18 cellular contexts compared by ENCODE assay signal in the genomic region with DNA sequence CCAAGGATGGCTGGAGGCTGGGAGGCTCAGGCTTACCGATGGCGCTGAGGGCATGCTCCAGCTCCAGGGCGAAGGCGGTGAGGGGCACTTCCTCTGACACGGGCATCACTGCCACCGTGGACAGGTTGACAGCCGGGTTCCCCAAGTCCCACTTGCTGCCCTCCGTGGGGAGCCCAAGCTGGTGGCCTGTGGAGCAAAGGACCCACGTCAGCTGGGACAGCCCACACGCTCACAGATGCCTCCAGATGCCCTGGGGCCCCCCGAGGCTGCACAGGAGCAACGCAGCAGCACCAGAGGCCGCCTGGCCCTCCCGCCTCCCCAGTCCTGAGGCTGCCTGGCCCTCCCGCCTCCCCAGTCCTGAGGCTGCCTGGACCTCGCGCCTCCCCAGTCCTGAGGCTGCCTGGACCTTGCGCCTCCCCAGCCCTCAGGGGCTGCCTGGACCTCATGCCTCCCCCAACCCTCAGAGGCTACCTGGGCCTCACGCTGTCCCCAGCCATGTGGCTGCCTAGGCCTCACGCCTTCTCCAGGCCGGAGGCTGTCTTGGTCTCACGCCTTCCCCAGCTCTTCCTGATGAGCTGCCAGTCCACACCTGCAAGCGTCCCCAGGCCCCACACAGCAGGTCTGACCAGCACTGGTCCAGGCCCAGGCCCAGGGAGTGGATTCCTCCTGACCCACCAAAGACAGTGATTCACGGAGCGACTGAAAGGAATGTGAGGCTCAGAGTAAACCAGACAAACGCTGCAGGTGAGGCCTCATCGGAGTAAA. TPM values are rescaled to one million over a fixed set of nuclear protein-coding genes. Genes with fewer than 3 reads are reported as not detected.
DNase-seq lines count a peak whose midpoint lies in the region; ATAC-seq and TF ChIP-seq lines count a peak whose summit lies in the region.
"Had no signal": no experiment of that assay in that cellular context is flagged by ENCODE, and none has a peak within 500 bp of the region (broad histone marks: within the 10 kb centered on the region; RNA-seq: fewer than 3 reads in every experiment).

No MANE protein-coding gene starts in this region.

- no peak overlapping the region for H3K27ac ChIP-seq in endodermal cell (ENCODE audit: low read depth, low read length)

- no peak overlapping the region for H3K4me3 Mint-ChIP-seq in endodermal cell
- no peak overlapping the region for H3K4me3 Mint-ChIP-seq in neural crest cell
- H3K4me3 Mint-ChIP-seq: CD8-positive, alpha-beta T cell had no signal

- H3K9me3 Mint-ChIP-seq in endodermal cell (no peaks in the 10 kb centered on the region), neural crest cell (no peaks in the 10 kb centered on the region)
- H3K9me3 Mint-ChIP-seq: CD8-positive, alpha-beta T cell had no signal

- H3K4me1 ChIP-seq in endodermal cell (ENCODE audit: control insufficient read depth, insufficient read depth, low read length), result no peaks in the 10 kb centered on the region

- no peaks in the 10 kb centered on the region for H3K9me3 ChIP-seq in endodermal cell (ENCODE audit: control insufficient read depth, low read length)

- no peaks in the 10 kb centered on the region for H3K4me1 Mint-ChIP-seq in endodermal cell
- peaks cover 5% of the 10 kb centered on the region for H3K4me1 Mint-ChIP-seq in neural crest cell

- ATAC-seq in left ventricle myocardium superior (no peak), left cardiac atrium (no peak), HG03196 (IDR thresholded peaks at IDR 0.05; ENCODE audit: unreplicated experiment) (no peak)
- ATAC-seq: CD8-positive, alpha-beta T cell; HCT116 had no signal

- TF ChIP-seq CTCF in endodermal cell (conservative IDR thresholded peaks at IDR 0.05) (no peak), neural crest cell (conservative IDR thresholded peaks at IDR 0.05) (no peak)

- WGBS in endodermal cell (ENCODE audit: insufficient coverage in 1 of 2, insufficient read length in 1 of 2), 2 experiments, result 94 to 97% methylated on average over 12 to 27 of the region's 27 CpGs

- DNase-seq in left ventricle myocardium superior, result peak; percentile 21
- DNase-seq in left cardiac atrium, result no peak
- DNase-seq in endodermal cell, result no peak
- DNase-seq in neural crest cell (ENCODE audit: low read depth, low spot score), result no peak
- DNase-seq in HT-29 (ENCODE audit: low spot score), result no peak
- DNase-seq in AG08396 (ENCODE audit: low spot score), result no peak
- no peak for DNase-seq in T-helper 1 cell
- DNase-seq: CD8-positive, alpha-beta T cell; EL; IMR-90; NCI-H1930; NCI-H2171; NCI-H82; SHP77 had no signal

- no peaks in the 10 kb centered on the region for H3K27me3 ChIP-seq in endodermal cell (ENCODE audit: control insufficient read depth, insufficient read depth, low read length, poor library complexity, severe bottlenecking)

- no peak overlapping the region for H3K9ac ChIP-seq in endodermal cell (ENCODE audit: extremely low read depth, low read length, poor library complexity, severe bottlenecking)

- no peak overlapping the region for H3K4me3 ChIP-seq in endodermal cell (ENCODE audit: low read length)

- intact Hi-C loops in left ventricle myocardium superior (cut with micrococcal nuclease), result no loop called here
- intact Hi-C loops in left cardiac atrium (cut with DNase I), result no loop called here

- no peaks in the 10 kb centered on the region for H3K27me3 Mint-ChIP-seq in endodermal cell (ENCODE audit: insufficient read depth)
- H3K27me3 Mint-ChIP-seq in neural crest cell (ENCODE audit: low read depth), result no peaks in the 10 kb centered on the region

- H3K27ac Mint-ChIP-seq in endodermal cell (peak overlapping the region; percentile 79), neural crest cell (ENCODE audit: unreplicated experiment) (peak overlapping the region; percentile 27)
- H3K27ac Mint-ChIP-seq: CD8-positive, alpha-beta T cell had no signal

- H3K36me3 Mint-ChIP-seq in endodermal cell (ENCODE audit: low read depth), result no peaks in the 10 kb centered on the region
- no peaks in the 10 kb centered on the region for H3K36me3 Mint-ChIP-seq in neural crest cell (ENCODE audit: low read depth)
- H3K36me3 Mint-ChIP-seq: CD8-positive, alpha-beta T cell had no signal

- no peaks in the 10 kb centered on the region for H3K36me3 ChIP-seq in endodermal cell (ENCODE audit: control insufficient read depth, insufficient read depth, low read length)

RNA-seq across cellular contexts. Expression of gene NSMF, which starts 25.6 kb away (rescaled TPM):
- 10.2 TPM for total RNA-seq in left ventricle myocardium superior
- 10 to 100 TPM; 20.5 to 25.1 TPM for total RNA-seq in left cardiac atrium
- 10 to 100 TPM; 58.9 to 66.0 TPM for total RNA-seq in endodermal cell
- polyA plus RNA-seq in endodermal cell (2013, experiment 1 of 2), result 83.1 TPM
- polyA plus RNA-seq in endodermal cell (2013, experiment 2 of 2), result 72.7 TPM
- 64.4 and 65.3 TPM in 2 replicates for total RNA-seq in neural crest cell
- total RNA-seq in HT-29 (2014; rRNA removed; shearing (Covaris generic)), result 74.4 and 77.7 TPM in 2 replicates

RNA-seq across cellular contexts. Expression of gene ENTPD8, which starts 43.6 kb away (rescaled TPM):
- total RNA-seq in left ventricle myocardium superior (not detected), left cardiac atrium (not detected), endodermal cell (under 1 TPM; 0.33 to 0.75 TPM), neural crest cell (0.12 and 0.14 TPM in 2 replicates)
- polyA plus RNA-seq in endodermal cell (2013, experiment 1 of 2), result 0.25 TPM
- polyA plus RNA-seq in endodermal cell (2013, experiment 2 of 2), result 0.17 TPM
- total RNA-seq in HT-29 (2014; rRNA removed; shearing (Covaris generic)), result 0.76 and 1.3 TPM in 2 replicates
- total RNA-seq: A673; CD8-positive, alpha-beta T cell; IMR-90; LHCN-M2 had no signal
